Comparison of ENCODE assay signal across 13 cellular contexts in genomic region chr7:12031638-12032037, GRCh38.
A peak's percentile ranks its signal among the peaks of the same experiment; 100 is the strongest.
DNase-seq lines count a peak whose midpoint lies in the region; ATAC-seq and TF ChIP-seq lines count a peak whose summit lies in the region.
"Had no signal": no experiment of that assay in that cellular context is flagged by ENCODE, and none has a peak within 500 bp of the region (broad histone marks: within the 10 kb centered on the region; RNA-seq: fewer than 3 reads in every experiment).

No MANE protein-coding gene starts in this region.

- ATAC-seq in SK-N-SH treated with all-trans-retinoic acid at 6 μM for 48 hours (peak; percentile 80), HG02642 (IDR thresholded peaks at IDR 0.05; ENCODE audit: poor library complexity, unreplicated experiment) (no peak), HG03139 (IDR thresholded peaks at IDR 0.05; ENCODE audit: unreplicated experiment) (no peak)
- ATAC-seq: activated CD8-positive, alpha-beta memory T cell treated with anti-CD3 and anti-CD28 coated beads, Interleukin-2, amount 10 ng/mL, durations not matched to agents 7 days and 5 days; left cardiac atrium; stimulated activated naive B cell treated with anti-CD40 and anti-IgM and Interleukin-4, amounts not matched to agents 10 μg/mL and 1 μg/mL and 100 μg/mL, for 72 hours had no signal

- DNase-seq in ACHN (peak; percentile 75), HK-2 (ENCODE audit: unreplicated experiment) (peak; percentile 10), glomerular visceral epithelial cell (ENCODE audit: extremely low spot score) (peak; percentile 73), DMS153 (lab: John Stamatoyannopoulos, UW) (no peak)
- DNase-seq in activated CD4-positive, CD25-positive, alpha-beta regulatory T cell treated with anti-CD3 and anti-CD28 coated beads, Interleukin-2, amount 50 U/mL, for 72 hours, result no peak
- DNase-seq: activated CD8-positive, alpha-beta memory T cell treated with anti-CD3 and anti-CD28 coated beads, Interleukin-2, amount 10 ng/mL, durations not matched to agents 7 days and 5 days; left cardiac atrium; NCI-H1092; occipital lobe; stimulated activated naive B cell treated with anti-CD40 and anti-IgM and Interleukin-4, amounts not matched to agents 10 μg/mL and 1 μg/mL and 100 μg/mL, for 72 hours had no signal

- in situ Hi-C loops in ACHN (cut with HindIII; ENCODE audit: low pct_ligation_motif_present, low pct_unique_long_range_greater_than_20kb, low sequenced_read_pairs), result no loop called here

TF ChIP-seq in SK-N-SH treated with all-trans-retinoic acid at 6 μM for 48 hours, 23 proteins besides CTCF, POLR2A, EP300 and RAD21:
- TF ChIP-seq TCF4 (CRISPR knock-in tag; IDR thresholded peaks at IDR 0.05; ENCODE audit: borderline replicate concordance), result no peak
- TF ChIP-seq OSR1 (CRISPR knock-in tag; IDR thresholded peaks at IDR 0.05), result no peak
- no peak for TF ChIP-seq ISL1 (CRISPR knock-in tag; IDR thresholded peaks at IDR 0.05)
- TF ChIP-seq CSDC2 (CRISPR knock-in tag; IDR thresholded peaks at IDR 0.05), result no peak
- no peak for TF ChIP-seq GLIS3 (CRISPR knock-in tag; IDR thresholded peaks at IDR 0.05)
- TF ChIP-seq POU6F1 (CRISPR knock-in tag; IDR thresholded peaks at IDR 0.05; ENCODE audit: borderline replicate concordance, low read depth), result no peak
- no peak for TF ChIP-seq CREB5 (CRISPR knock-in tag; IDR thresholded peaks at IDR 0.05; ENCODE audit: low read depth)
- TF ChIP-seq ZFP30 (CRISPR knock-in tag; IDR thresholded peaks at IDR 0.05), result no peak
- TF ChIP-seq PATZ1 (CRISPR knock-in tag; IDR thresholded peaks at IDR 0.05; ENCODE audit: borderline replicate concordance), result no peak
- no peak for TF ChIP-seq PPARA (CRISPR knock-in tag; IDR thresholded peaks at IDR 0.05; ENCODE audit: borderline replicate concordance)
- no peak for TF ChIP-seq TOX (CRISPR knock-in tag; IDR thresholded peaks at IDR 0.05; ENCODE audit: borderline replicate concordance)
- no peak for TF ChIP-seq CSRNP3 (CRISPR knock-in tag; IDR thresholded peaks at IDR 0.05)
- no peak for TF ChIP-seq SNAI2 (CRISPR knock-in tag; IDR thresholded peaks at IDR 0.05)
- no peak for TF ChIP-seq ARNTL (CRISPR knock-in tag; IDR thresholded peaks at IDR 0.05; ENCODE audit: borderline replicate concordance, low read depth)
- no peak for TF ChIP-seq ZFP3 (CRISPR knock-in tag; IDR thresholded peaks at IDR 0.05)
- TF ChIP-seq ZNF565 (CRISPR knock-in tag; conservative IDR thresholded peaks at IDR 0.05; ENCODE audit: low read depth), result no peak

Comparison
In these comparisons a context has a peak if more than half of its experiments do, and no peak if none do; other contexts are left out.
1. DNase-seq: peak in ACHN (single experiment), HK-2 (single experiment) and glomerular visceral epithelial cell (single experiment); none in activated CD4-positive, CD25-positive, alpha-beta regulatory T cell treated with anti-CD3 and anti-CD28 coated beads, Interleukin-2, amount 50 U/mL, for 72 hours (single experiment) and DMS153 (single experiment).